Comparison of ENCODE assay signal across 8 cellular contexts in genomic region chr1:9900142-9901043, GRCh38. TPM values are rescaled to one million over a fixed set of nuclear protein-coding genes. Genes with fewer than 3 reads are reported as not detected.
DNase-seq lines count a peak whose midpoint lies in the region; ATAC-seq and TF ChIP-seq lines count a peak whose summit lies in the region.

No MANE protein-coding gene starts in this region.

- BruUV-seq in Caco-2 (replicated peaks; lab: Mats Ljungman, UMichigan), result no TSS peak

- POLR2A ChIA-PET in Caco-2 (lab: Charles Lee), result interaction anchor here (0.6 kb wide), 1 partner anchor 106 kb away, joined by 8 read pairs; no protein-coding TSS in a partner anchor

- no peaks in the 10 kb centered on the region for H3K36me3 ChIP-seq in SJCRH30
- H3K36me3 ChIP-seq in Caco-2 (ENCODE audit: control insufficient read depth, insufficient read depth, low read length), result no peaks in the 10 kb centered on the region

- H3K27ac Mint-ChIP-seq in stimulated activated naive CD8-positive, alpha-beta T cell treated with anti-CD3 and anti-CD28 coated beads, Interleukin-15, amount 100 ng/mL, for 72 hours, result peak overlapping the region in 1 of 2 donors; percentile 5
- no peak overlapping the region for H3K27ac Mint-ChIP-seq in Caco-2 (ENCODE audit: unreplicated experiment)

- H3K9me3 ChIP-seq in SJCRH30 (replicated peaks) (no peaks in the 10 kb centered on the region), Caco-2 (no peaks in the 10 kb centered on the region)

- no peaks in the 10 kb centered on the region for H3K36me3 Mint-ChIP-seq in Caco-2 (ENCODE audit: insufficient read depth, unreplicated experiment)

- H3K27me3 ChIP-seq in SJCRH30 (no peaks in the 10 kb centered on the region), Caco-2 (replicated peaks; ENCODE audit: control insufficient read depth, insufficient read depth, low read length) (no peaks in the 10 kb centered on the region)

- H3K27me3 Mint-ChIP-seq in stimulated activated naive CD8-positive, alpha-beta T cell treated with anti-CD3 and anti-CD28 coated beads, Interleukin-15, amount 100 ng/mL, for 72 hours, result no peaks in the 10 kb centered on the region
- no peaks in the 10 kb centered on the region for H3K27me3 Mint-ChIP-seq in Caco-2 (ENCODE audit: insufficient read depth, unreplicated experiment)

- no peak for TF ChIP-seq CTCF in Caco-2 (IDR thresholded peaks at IDR 0.05; ENCODE audit: insufficient read depth in 1 of 2, low read depth in 1 of 2, low read length in 1 of 2, severe bottlenecking in 1 of 2, unreplicated experiment in 1 of 2)

- H3K4me1 ChIP-seq in SJCRH30 (peaks cover 21% of the 10 kb centered on the region), Caco-2 (no peaks in the 10 kb centered on the region)

- H3K9me3 Mint-ChIP-seq in stimulated activated naive CD8-positive, alpha-beta T cell treated with anti-CD3 and anti-CD28 coated beads, Interleukin-15, amount 100 ng/mL, for 72 hours, result no peaks in the 10 kb centered on the region
- H3K9me3 Mint-ChIP-seq in Caco-2 (ENCODE audit: unreplicated experiment), result no peaks in the 10 kb centered on the region

- intact Hi-C loops in Caco-2 (cut with micrococcal nuclease; ENCODE audit: unreplicated experiment), result no loop called here

- H3K4me3 ChIP-seq in SJCRH30 (no peak overlapping the region), Caco-2 (ENCODE audit: low read depth, low read length) (no peak overlapping the region)

- DNase-seq in HT-29 (ENCODE audit: low spot score) (peak; percentile 29), SIG-M5 treated with dmso at 0.1 percent for 504 hours (lab: John Stamatoyannopoulos, UW; ENCODE audit: unreplicated experiment) (peak; percentile 92), hippocampal formation (lab: John Stamatoyannopoulos, UW) (peak; percentile 36 to 57), SJCRH30 (no peak), H4 (ENCODE audit: low spot score) (no peak), LoVo (ENCODE audit: low spot score) (no peak), Caco-2 (no peak)
- no peak for DNase-seq in stimulated activated naive CD8-positive, alpha-beta T cell treated with anti-CD3 and anti-CD28 coated beads, Interleukin-15, amount 100 ng/mL, for 72 hours

- H3K27ac ChIP-seq in SJCRH30, result no peak overlapping the region

- peaks cover 30% of the 10 kb centered on the region for H3K4me1 Mint-ChIP-seq in stimulated activated naive CD8-positive, alpha-beta T cell treated with anti-CD3 and anti-CD28 coated beads, Interleukin-15, amount 100 ng/mL, for 72 hours
- H3K4me1 Mint-ChIP-seq in Caco-2 (ENCODE audit: low read depth, unreplicated experiment), result peaks cover 14% of the 10 kb centered on the region

- peak overlapping the region; percentile 7 for H3K4me3 Mint-ChIP-seq in stimulated activated naive CD8-positive, alpha-beta T cell treated with anti-CD3 and anti-CD28 coated beads, Interleukin-15, amount 100 ng/mL, for 72 hours
- H3K4me3 Mint-ChIP-seq in Caco-2 (ENCODE audit: unreplicated experiment), result no peak overlapping the region

- ATAC-seq in stimulated activated naive CD8-positive, alpha-beta T cell treated with anti-CD3 and anti-CD28 coated beads, Interleukin-15, amount 100 ng/mL, for 72 hours, result no peak

- CTCF ChIA-PET in Caco-2 (lab: Charles Lee), result no interaction called here

RNA-seq across cellular contexts. Expression of gene CTNNBIP1, which starts 9.7 kb away (rescaled TPM):
- total RNA-seq in HT-29 (2014; rRNA removed; shearing (Covaris generic)), result 12.2 and 16.4 TPM in 2 replicates
- 32.9 and 35.3 TPM in 2 replicates for total RNA-seq in SJCRH30 (2014; rRNA removed; shearing (Covaris generic))
- 16.6 and 18.9 TPM in 2 replicates for total RNA-seq in H4 (2014; rRNA removed; shearing (Covaris generic))
- 17.1 and 17.5 TPM in 2 replicates for total RNA-seq in Caco-2 (2022)

RNA-seq across cellular contexts. Expression of gene LZIC, which starts 42.8 kb away (rescaled TPM):
- total RNA-seq in HT-29 (2014; rRNA removed; shearing (Covaris generic)), result 7.7 and 8.7 TPM in 2 replicates
- 68.0 and 69.4 TPM in 2 replicates for total RNA-seq in SJCRH30 (2014; rRNA removed; shearing (Covaris generic))
- 27.4 and 37.8 TPM in 2 replicates for total RNA-seq in H4 (2014; rRNA removed; shearing (Covaris generic))
- 27.0 and 33.2 TPM in 2 replicates for total RNA-seq in Caco-2 (2022)

RNA-seq across cellular contexts. Expression of gene NMNAT1, which starts 42.9 kb away (rescaled TPM):
- total RNA-seq in HT-29 (2014; rRNA removed; shearing (Covaris generic)), result 1.6 and 5.2 TPM in 2 replicates
- 5.5 and 5.7 TPM in 2 replicates for total RNA-seq in SJCRH30 (2014; rRNA removed; shearing (Covaris generic))
- 3.5 and 5.8 TPM in 2 replicates for total RNA-seq in H4 (2014; rRNA removed; shearing (Covaris generic))
- total RNA-seq in Caco-2 (2022), result 3.1 and 3.8 TPM in 2 replicates

Comparison
In these comparisons a context has a peak if more than half of its experiments do, and no peak if none do; other contexts are left out.
1. DNase-seq: peak in HT-29 (single experiment), SIG-M5 treated with dmso at 0.1 percent for 504 hours (single experiment) and hippocampal formation (2 of 2); none in stimulated activated naive CD8-positive, alpha-beta T cell treated with anti-CD3 and anti-CD28 coated beads, Interleukin-15, amount 100 ng/mL, for 72 hours (0 of 2), SJCRH30 (0 of 2), H4 (single experiment), LoVo (single experiment) and Caco-2 (0 of 2).